9 cellular contexts compared by ENCODE assay signal in genomic region chr22:17742528-17742902, GRCh38. TPM values are rescaled to one million over a fixed set of nuclear protein-coding genes. Genes with fewer than 3 reads are reported as not detected.
DNase-seq lines count a peak whose midpoint lies in the region; ATAC-seq and TF ChIP-seq lines count a peak whose summit lies in the region.
"Had no signal": no experiment of that assay in that cellular context is flagged by ENCODE, and none has a peak within 500 bp of the region (broad histone marks: within the 10 kb centered on the region; RNA-seq: fewer than 3 reads in every experiment).

No MANE protein-coding gene starts in this region.

- BruUV-seq in PC-3 (replicated peaks; lab: Mats Ljungman, UMichigan): no TSS peak

- H3K4me3 ChIP-seq in HL-60 (replicated peaks; ENCODE audit: insufficient read depth, low read length) (no peak overlapping the region), PC-3 (ENCODE audit: low read length) (no peak overlapping the region), fibroblast of pulmonary artery (replicated peaks; ENCODE audit: low read depth, low read length) (no peak overlapping the region), neutrophil (ENCODE audit: low read depth in 1 of 2, low read length in 1 of 2) (no peak overlapping the region), thoracic aorta (no peak overlapping the region)

- no peaks in the 10 kb centered on the region for H3K36me3 ChIP-seq in PC-3 (ENCODE audit: low read depth, low read length)
- peaks cover 91% of the 10 kb centered on the region for H3K36me3 ChIP-seq in neutrophil
- no peaks in the 10 kb centered on the region for H3K36me3 ChIP-seq in thoracic aorta

- H3K27ac ChIP-seq in HL-60 (replicated peaks) (no peak overlapping the region), PC-3 (ENCODE audit: low read length) (no peak overlapping the region), neutrophil (peak overlapping the region; percentile 51), thoracic aorta (no peak overlapping the region)
- H3K27ac ChIP-seq: epithelial cell of prostate had no signal

- ATAC-seq in PC-3 (peak; percentile 93), thoracic aorta (ENCODE audit: insufficient number of reproducible peaks, low FRiP score, low read depth) (no peak), HG02970 (IDR thresholded peaks at IDR 0.05; ENCODE audit: low FRiP score, unreplicated experiment) (no peak)

- no peaks in the 10 kb centered on the region for H3K79me2 ChIP-seq in PC-3 (ENCODE audit: low read length)

- no peak overlapping the region for H3K4me2 ChIP-seq in PC-3 (ENCODE audit: low read length)

- no peak overlapping the region for H2AFZ ChIP-seq in PC-3 (ENCODE audit: low read length)

- intact Hi-C loops in PC-3 (cut with micrococcal nuclease): no loop called here

- H3K9ac ChIP-seq in PC-3 (ENCODE audit: low read length): no peak overlapping the region

- TF ChIP-seq CTCF in HL-60 (IDR thresholded peaks at IDR 0.05; ENCODE audit: insufficient read depth, low read length) (peak; percentile 65), PC-3 (conservative IDR thresholded peaks at IDR 0.05; ENCODE audit: low read depth, low read length) (peak; percentile 70), fibroblast of pulmonary artery (IDR thresholded peaks at IDR 0.05; ENCODE audit: low read length, missing control alignments) (peak; percentile 79), neutrophil (IDR thresholded peaks at IDR 0.05) (peak; percentile 80), thoracic aorta (IDR thresholded peaks at IDR 0.05) (peak; percentile 67)

- H3K9me2 ChIP-seq in PC-3 (replicated peaks; ENCODE audit: low read length): no peaks in the 10 kb centered on the region

- no peaks in the 10 kb centered on the region for H4K20me1 ChIP-seq in PC-3 (ENCODE audit: low read length)

- H3K9me3 ChIP-seq in PC-3 (ENCODE audit: low read length) (no peaks in the 10 kb centered on the region), neutrophil (no peaks in the 10 kb centered on the region), thoracic aorta (no peaks in the 10 kb centered on the region)

- CTCF ChIA-PET in PC-3 (lab: Charles Lee): interaction anchor here (0.6 to 1.4 kb wide), 4 partner anchors 23 to 184 kb away, joined by 3 to 7 read pairs (median 4); no protein-coding TSS in a partner anchor

- H3K4me1 ChIP-seq in PC-3 (ENCODE audit: insufficient read depth, low read length) (no peaks in the 10 kb centered on the region), neutrophil (ENCODE audit: control insufficient read depth in 1 of 2, insufficient read depth in 1 of 2, low read depth in 1 of 2, low read length in 1 of 2) (peaks cover 0 to 8% of the 10 kb centered on the region in 2 experiments), thoracic aorta (ENCODE audit: control insufficient read depth in 1 of 2, low read depth in 2 of 2) (no peaks in the 10 kb centered on the region)

- H3F3A ChIP-seq in PC-3 (ENCODE audit: low read length, unreplicated experiment): no peaks in the 10 kb centered on the region

- DNase-seq in GM04504 (ENCODE audit: low read depth) (peak; percentile 25), HL-60 (ENCODE audit: low read depth in 1 of 2, low spot score in 1 of 2) (peak in 1 of 2 experiments; percentile 65), PC-3 (peak; percentile 74), fibroblast of pulmonary artery (ENCODE audit: low read depth) (peak; percentile 74), thoracic aorta (ENCODE audit: low spot score) (no peak)
- DNase-seq in activated T-cell treated with anti-CD3 and anti-CD28 coated beads, Interleukin-2, amount 50 U/mL, for 48 hours: peak; percentile 85

- H3K27me3 ChIP-seq in HL-60 (ENCODE audit: insufficient read depth, poor library complexity, severe bottlenecking): no peaks in the 10 kb centered on the region
- H3K27me3 ChIP-seq in PC-3 (ENCODE audit: low read length): no peaks in the 10 kb centered on the region
- no peaks in the 10 kb centered on the region for H3K27me3 ChIP-seq in neutrophil
- no peaks in the 10 kb centered on the region for H3K27me3 ChIP-seq in thoracic aorta (replicated peaks; ENCODE audit: insufficient read depth)

- POLR2A ChIA-PET in PC-3 (lab: Charles Lee; ENCODE audit: unreplicated experiment): no interaction called here

RNA-seq across cellular contexts. Expression of gene BID, which starts 31.8 kb away (rescaled TPM):
- total RNA-seq in PC-3 (2014; rRNA removed) (123 and 129 TPM in 2 replicates), thoracic aorta (10 to 100 TPM; 13.5 to 18.1 TPM)
